20 cellular contexts compared by ENCODE assay signal in genomic region chr2:65744801-65745200, GRCh38.
A peak's percentile ranks its signal among the peaks of the same experiment; 100 is the strongest.
DNase-seq lines count a peak whose midpoint lies in the region; ATAC-seq, FAIRE-seq and TF ChIP-seq lines count a peak whose summit lies in the region.
"Had no signal": no experiment of that assay in that cellular context is flagged by ENCODE, and none has a peak within 500 bp of the region (broad histone marks: within the 10 kb centered on the region; RNA-seq: fewer than 3 reads in every experiment).

No MANE protein-coding gene starts in this region.

- H3K9me2 ChIP-seq in PC-9 (ENCODE audit: insufficient read depth): no peaks in the 10 kb centered on the region

- SMC1A ChIA-PET in GM12878 (lab: Charles Lee; ENCODE audit: uncharacterized antibody, unreplicated experiment): no interaction called here

- no peaks in the 10 kb centered on the region for H3K4me1 ChIP-seq in HEK293 (ENCODE audit: control insufficient read depth, insufficient read depth, low read length)
- H3K4me1 ChIP-seq in PC-9 (replicated peaks; ENCODE audit: insufficient read depth): no peaks in the 10 kb centered on the region
- no peaks in the 10 kb centered on the region for H3K4me1 ChIP-seq in GM12878 (ENCODE audit: control insufficient read depth, insufficient read depth, low read length)
- H3K4me1 ChIP-seq: A549, HAP-1 had no signal

- H3K9me3 ChIP-seq in HEK293 (ENCODE audit: control insufficient read depth, insufficient read depth, low read depth, low read length) (no peaks in the 10 kb centered on the region), PC-9 (ENCODE audit: insufficient read depth, low read depth) (no peaks in the 10 kb centered on the region), GM12878 (replicated peaks; ENCODE audit: control insufficient read depth, insufficient read depth, low read length) (no peaks in the 10 kb centered on the region)
- H3K9me3 ChIP-seq: A549, HAP-1 had no signal

- H3K27me3 ChIP-seq in PC-9 (ENCODE audit: insufficient read depth, low read depth) (no peaks in the 10 kb centered on the region), GM12878 (replicated peaks in 1 of 2; ENCODE audit: control insufficient read depth in 2 of 2, insufficient read depth in 2 of 2, low read length in 1 of 2) (peaks cover 0 to 2% of the 10 kb centered on the region in 2 experiments; a peak in 3 of 4 replicates)

- RAD21 ChIA-PET in GM12878 (lab: Charles Lee; ENCODE audit: unreplicated experiment): no interaction called here

- no peaks in the 10 kb centered on the region for H3F3A ChIP-seq in PC-9 (ENCODE audit: insufficient read depth, low read depth)

- H3K4me2 ChIP-seq in PC-9 (no peak overlapping the region), GM12878 (ENCODE audit: control insufficient read depth, insufficient read depth) (no peak overlapping the region)
- H3K4me2 ChIP-seq: A549 had no signal

- ATAC-seq in GM12878 (no peak), HG03025 (IDR thresholded peaks at IDR 0.05; ENCODE audit: low FRiP score, unreplicated experiment) (no peak)
- ATAC-seq: A549 had no signal

- no TSS peak for BruUV-seq in PC-9 (replicated peaks; lab: Mats Ljungman, UMichigan)
- BruUV-seq in GM12878 (replicated peaks; lab: Mats Ljungman, UMichigan): no TSS peak

- WGBS in GM12878 (ENCODE audit: insufficient coverage, insufficient replicate concordance, low lambda C conversion rate, missing lambda C conversion rate): 47% methylated on average over 5 of the region's 5 CpGs

- CTCF ChIA-PET in HEK293 (lab: Yijun Ruan, JAX): no interaction called here
- CTCF ChIA-PET in PC-9 (lab: Charles Lee): no interaction called here
- CTCF ChIA-PET in GM12878 (lab: Yijun Ruan, JAX): no interaction called here

- POLR2A ChIA-PET in HEK293 (lab: Yijun Ruan, JAX): no interaction called here
- POLR2A ChIA-PET in PC-9 (lab: Charles Lee; ENCODE audit: unreplicated experiment): no interaction called here
- POLR2A ChIA-PET in GM12878 (lab: Charles Lee): no interaction called here

- in situ Hi-C loops in GM12878 (cut with MboI): no loop called here

- H3K4me3 ChIP-seq in HEK293 (ENCODE audit: low read depth, low read length) (no peak overlapping the region), PC-9 (no peak overlapping the region), GM12878 (no peak overlapping the region)
- H3K4me3 ChIP-seq: A549, HAP-1 had no signal

- no peak for TF ChIP-seq POLR2A in GM12878 (IDR thresholded peaks at IDR 0.05; ENCODE audit: low read depth, low read length)

- no peak for TF ChIP-seq CTCF in HEK293 (tag by site-specific recombination; IDR thresholded peaks at IDR 0.05)
- no peak for TF ChIP-seq CTCF in PC-9 (conservative IDR thresholded peaks at IDR 0.05)
- no peak for TF ChIP-seq CTCF in GM12878 (IDR thresholded peaks at IDR 0.05 in 2 of 3, conservative IDR thresholded peaks at IDR 0.05 in 1 of 3; ENCODE audit: control insufficient read depth in 2 of 3, extremely low read depth in 1 of 3, insufficient read depth in 1 of 3, low read depth in 3 of 3, low read length in 3 of 3)

- no peak for DNase-seq in PC-9
- DNase-seq in GM12878 (ENCODE audit: low read depth, low spot score): no peak
- DNase-seq in caudate nucleus (lab: John Stamatoyannopoulos, UW): no peak
- no peak for DNase-seq in mesenteric fat pad (ENCODE audit: low spot score)
- no peak for DNase-seq in HUDEP-2 (lab: John Stamatoyannopoulos, UW; ENCODE audit: unreplicated experiment in 76 of 76)
- DNase-seq: 8988T; C1 segment of cervical spinal cord; Calu3; CD4-positive, alpha-beta memory T cell; COR-L47; DMS53; DMS79 treated with DMSO at 0.1 percent for 48 hours; GF-D8; GOT3 had no signal

- H3K79me2 ChIP-seq in PC-9 (ENCODE audit: low read depth) (no peaks in the 10 kb centered on the region), GM12878 (ENCODE audit: control insufficient read depth, insufficient read depth, low read length) (no peaks in the 10 kb centered on the region)

- H3K36me3 ChIP-seq in HEK293 (ENCODE audit: control insufficient read depth in 2 of 2, insufficient read depth in 1 of 2, low read length in 2 of 2) (no peaks in the 10 kb centered on the region), PC-9 (ENCODE audit: low read depth) (no peaks in the 10 kb centered on the region), GM12878 (ENCODE audit: control insufficient read depth in 2 of 2, insufficient read depth in 2 of 2, low read length in 1 of 2) (no peaks in the 10 kb centered on the region)
- H3K36me3 ChIP-seq: HAP-1 had no signal

- TF ChIP-seq RAD21 in GM12878 (IDR thresholded peaks at IDR 0.05; ENCODE audit: insufficient read depth, low read depth, low read length): no peak

- peak overlapping the region; percentile 9; the same call in 1 of the 2 replicates for H2AFZ ChIP-seq in PC-9
- H2AFZ ChIP-seq in GM12878 (ENCODE audit: control insufficient read depth, low read depth, low read length): no peak overlapping the region

- peak; percentile 7 for FAIRE-seq in GM12878 (lab: Jason Lieb, UNC)
- FAIRE-seq: A549, GM12892, H54 had no signal

- H3K9ac ChIP-seq in GM12878 (ENCODE audit: control insufficient read depth, insufficient read depth, low read length): no peak overlapping the region

- H3K27ac ChIP-seq in HEK293 (ENCODE audit: extremely low read depth, low read depth, low read length): no peak overlapping the region
- no peak overlapping the region for H3K27ac ChIP-seq in PC-9
- no peak overlapping the region for H3K27ac ChIP-seq in GM12878 (ENCODE audit: control insufficient read depth, insufficient read depth)
- no peak overlapping the region for H3K27ac ChIP-seq in caudate nucleus (ENCODE audit: low read depth, low read length)
- H3K27ac ChIP-seq: A549 had no signal

- no peak for TF ChIP-seq EP300 in GM12878 (IDR thresholded peaks at IDR 0.05; ENCODE audit: borderline replicate concordance in 1 of 2, control insufficient read depth in 1 of 2, low read depth in 2 of 2, low read length in 2 of 2)

- intact Hi-C loops in PC-9 (cut with micrococcal nuclease; ENCODE audit: unreplicated experiment): no loop called here
- intact Hi-C loops in GM12878 (cut with micrococcal nuclease; ENCODE audit: unreplicated experiment): no loop called here

- H4K20me1 ChIP-seq in PC-9 (ENCODE audit: insufficient read depth) (no peaks in the 10 kb centered on the region), GM12878 (ENCODE audit: control insufficient read depth, insufficient read depth) (no peaks in the 10 kb centered on the region)

TF ChIP-seq in HEK293, 187 proteins besides CTCF, POLR2A, EP300 and RAD21:
- TF ChIP-seq GFI1B (tag by site-specific recombination; IDR thresholded peaks at IDR 0.05): no peak
- no peak for TF ChIP-seq ZNF843 (tag by site-specific recombination; IDR thresholded peaks at IDR 0.05)
- peak; percentile 69 for TF ChIP-seq SCRT2 (tag by site-specific recombination; IDR thresholded peaks at IDR 0.05)
- no peak for TF ChIP-seq BCL11A (tag by site-specific recombination; IDR thresholded peaks at IDR 0.05; ENCODE audit: low read depth)

TF ChIP-seq in GM12878, 131 proteins besides CTCF, POLR2A, EP300 and RAD21:
- TF ChIP-seq ZNF207 (IDR thresholded peaks at IDR 0.05; ENCODE audit: borderline replicate concordance): no peak
- no peak for TF ChIP-seq ESRRA (IDR thresholded peaks at IDR 0.05; ENCODE audit: low read length)
- TF ChIP-seq ZNF622 (IDR thresholded peaks at IDR 0.05): no peak
